In the genomic region with DNA sequence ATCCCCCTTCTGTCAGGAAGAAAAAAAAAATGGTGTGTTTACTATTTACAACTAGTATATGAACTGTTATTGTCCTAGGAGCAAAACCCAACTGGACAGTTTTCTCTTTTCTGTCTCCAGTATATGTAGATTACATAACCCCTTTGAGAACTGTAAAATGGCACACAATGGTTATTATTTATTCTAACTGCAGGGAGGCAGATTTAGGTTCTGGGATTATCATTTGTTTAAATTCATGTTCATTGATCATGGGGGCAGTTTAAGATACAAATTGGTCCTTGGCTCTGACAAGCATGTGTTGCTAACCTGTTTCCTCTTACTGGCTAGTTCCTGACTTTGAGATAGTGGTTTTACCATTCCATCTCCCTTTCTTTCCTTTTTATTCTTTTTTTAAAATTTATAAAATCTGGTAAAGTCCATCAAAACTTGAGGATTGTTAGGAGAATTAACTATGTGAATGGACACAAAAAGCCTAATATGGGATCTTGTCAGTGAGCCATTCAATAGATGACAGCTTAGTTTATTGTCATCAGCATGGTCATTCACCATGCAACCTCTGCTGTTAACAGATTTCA, we compare ENCODE assay signal across 12 cellular contexts.
A peak's percentile ranks its signal among the peaks of the same experiment; 100 is the strongest.
DNase-seq lines count a peak whose midpoint lies in the region; ATAC-seq, FAIRE-seq and TF ChIP-seq lines count a peak whose summit lies in the region.
"Had no signal": no experiment of that assay in that cellular context is flagged by ENCODE, and none has a peak within 500 bp of the region (broad histone marks: within the 10 kb centered on the region; RNA-seq: fewer than 3 reads in every experiment).

No MANE protein-coding gene starts in this region.

- no peak overlapping the region for H2AFZ ChIP-seq in fibroblast of lung (ENCODE audit: low read length)
- H2AFZ ChIP-seq: PC-9 had no signal

- no peak for DNase-seq in right cardiac atrium
- DNase-seq in Right ventricle myocardium superior: no peak
- DNase-seq in fibroblast of lung (ENCODE audit: low read depth in 2 of 2): no peak
- DNase-seq in pancreas: no peak
- DNase-seq in activated CD4-positive, alpha-beta T cell treated with anti-CD3 and anti-CD28 coated beads, Interleukin-2, amount 10 ng/mL, durations not matched to agents 24 days and 14 days: no peak
- no peak for DNase-seq in mucosa of gallbladder (ENCODE audit: low spot score)
- DNase-seq in SKM-1 (lab: John Stamatoyannopoulos, UW; ENCODE audit: unreplicated experiment): no peak
- DNase-seq: effector CD4-positive, alpha-beta T cell; hippocampal formation had no signal

- no peak for ATAC-seq in right cardiac atrium
- ATAC-seq in Right ventricle myocardium superior (ENCODE audit: poor library complexity): no peak
- no peak for ATAC-seq in pancreas
- no peak for ATAC-seq in HG02884 (IDR thresholded peaks at IDR 0.05; ENCODE audit: unreplicated experiment)

- H3K36me3 ChIP-seq in fibroblast of lung (ENCODE audit: control insufficient read depth, insufficient read depth, low read length) (no peaks in the 10 kb centered on the region), pancreas (no peaks in the 10 kb centered on the region)

- H3K79me2 ChIP-seq in fibroblast of lung (ENCODE audit: control insufficient read depth, insufficient read depth, low read length): no peaks in the 10 kb centered on the region

- H3K4me1 ChIP-seq in right cardiac atrium (ENCODE audit: control insufficient read depth, insufficient read depth, low read length): peaks cover 2% of the 10 kb centered on the region
- peaks cover 28% of the 10 kb centered on the region for H3K4me1 ChIP-seq in fibroblast of lung (ENCODE audit: control insufficient read depth, extremely low read depth, insufficient read depth, low read length)
- H3K4me1 ChIP-seq in pancreas: no peaks in the 10 kb centered on the region

- H3K36me3 Mint-ChIP-seq in activated CD4-positive, alpha-beta T cell treated with anti-CD3 and anti-CD28 coated beads, Interleukin-2, amount 10 ng/mL, durations not matched to agents 24 days and 14 days (ENCODE audit: low read depth): no peaks in the 10 kb centered on the region

- H3K9me3 ChIP-seq in right cardiac atrium (ENCODE audit: control insufficient read depth, low read length) (no peaks in the 10 kb centered on the region), fibroblast of lung (ENCODE audit: control insufficient read depth, insufficient read depth, low read depth, low read length) (no peaks in the 10 kb centered on the region), pancreas (no peaks in the 10 kb centered on the region)
- H3K9me3 ChIP-seq: testis had no signal

- H3K9ac ChIP-seq in fibroblast of lung (ENCODE audit: insufficient read depth, low read length): peak overlapping the region; percentile 41

- intact Hi-C loops in right cardiac atrium (cut with DNase I) (loop anchor here in 1 of 4 donors (10.0 kb wide), 1 partner anchor 521 kb away; no protein-coding TSS in a partner anchor), Right ventricle myocardium superior (cut with DNase I) (no loop called here), pancreas (cut with DNase I) (no loop called here)
- intact Hi-C loops in activated CD4-positive, alpha-beta T cell treated with anti-CD3 and anti-CD28 coated beads, Interleukin-2, amount 10 ng/mL, durations not matched to agents 24 days and 14 days (cut with micrococcal nuclease): no loop called here

- H3K4me2 ChIP-seq in fibroblast of lung (ENCODE audit: extremely low read depth, insufficient read depth, low read length): peak overlapping the region; percentile 30
- H3K4me2 ChIP-seq: PC-9 had no signal

- no peaks in the 10 kb centered on the region for H4K20me1 ChIP-seq in fibroblast of lung (ENCODE audit: control insufficient read depth, extremely low read depth, insufficient read depth, low read length)

- no peak for FAIRE-seq in pancreas (lab: Jason Lieb, UNC)

- H3K27me3 Mint-ChIP-seq in activated CD4-positive, alpha-beta T cell treated with anti-CD3 and anti-CD28 coated beads, Interleukin-2, amount 10 ng/mL, durations not matched to agents 24 days and 14 days: no peaks in the 10 kb centered on the region

- no peak for TF ChIP-seq CTCF in fibroblast of lung (conservative IDR thresholded peaks at IDR 0.05 in 1 of 2, IDR thresholded peaks at IDR 0.05 in 1 of 2; ENCODE audit: low read depth in 1 of 2, low read length in 2 of 2)
- TF ChIP-seq CTCF in pancreas (IDR thresholded peaks at IDR 0.05): no peak

- no peaks in the 10 kb centered on the region for H3K4me1 Mint-ChIP-seq in activated CD4-positive, alpha-beta T cell treated with anti-CD3 and anti-CD28 coated beads, Interleukin-2, amount 10 ng/mL, durations not matched to agents 24 days and 14 days

- H3K27me3 ChIP-seq in right cardiac atrium (ENCODE audit: control insufficient read depth, insufficient read depth) (no peaks in the 10 kb centered on the region), fibroblast of lung (ENCODE audit: control insufficient read depth, insufficient read depth, low read length) (no peaks in the 10 kb centered on the region), pancreas (no peaks in the 10 kb centered on the region)
- H3K27me3 ChIP-seq: testis had no signal

- H3K27ac Mint-ChIP-seq in activated CD4-positive, alpha-beta T cell treated with anti-CD3 and anti-CD28 coated beads, Interleukin-2, amount 10 ng/mL, durations not matched to agents 24 days and 14 days: no peak overlapping the region

- peaks cover 5% of the 10 kb centered on the region for H3K9me3 Mint-ChIP-seq in activated CD4-positive, alpha-beta T cell treated with anti-CD3 and anti-CD28 coated beads, Interleukin-2, amount 10 ng/mL, durations not matched to agents 24 days and 14 days

- H3K4me3 ChIP-seq in right cardiac atrium (ENCODE audit: low read length): no peak overlapping the region
- H3K4me3 ChIP-seq in fibroblast of lung (replicated peaks in 1 of 4; ENCODE audit: control extremely low read depth in 1 of 4, insufficient read depth in 1 of 4, low read depth in 3 of 4, low read length in 4 of 4): no peak overlapping the region
- no peak overlapping the region for H3K4me3 ChIP-seq in pancreas
- H3K4me3 ChIP-seq: PC-9, testis had no signal

- peak overlapping the region; percentile 61 for H3K27ac ChIP-seq in right cardiac atrium (ENCODE audit: low read length)
- peak overlapping the region; percentile 94 for H3K27ac ChIP-seq in fibroblast of lung (ENCODE audit: insufficient read depth, low read length)
- H3K27ac ChIP-seq in pancreas: peak overlapping the region in 3 of 4 donors; percentile 28 to 63 (median 60)
- H3K27ac ChIP-seq: PC-9 had no signal

- H3K4me3 Mint-ChIP-seq in activated CD4-positive, alpha-beta T cell treated with anti-CD3 and anti-CD28 coated beads, Interleukin-2, amount 10 ng/mL, durations not matched to agents 24 days and 14 days: no peak overlapping the region
